In the genomic region with DNA sequence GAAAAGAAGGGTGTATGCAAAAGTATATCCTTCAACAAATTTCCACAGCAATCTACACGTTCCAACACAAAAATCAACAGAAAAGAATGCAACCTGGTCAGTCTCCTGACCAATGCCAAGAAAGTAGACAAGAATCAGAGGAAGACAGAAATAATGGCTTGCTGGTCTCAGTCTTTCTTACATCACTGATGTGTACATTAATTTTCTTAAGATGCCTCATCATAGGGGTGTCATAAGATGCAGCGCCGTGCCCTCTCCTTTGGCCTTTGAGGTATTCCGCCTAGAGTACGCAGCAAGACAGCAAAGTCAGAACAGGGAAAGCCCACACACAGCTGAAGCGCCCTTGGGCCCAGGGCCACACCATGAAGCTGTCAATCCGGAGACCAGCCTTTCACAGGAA, we compare ENCODE assay signal across 28 cellular contexts.
"Had no signal": no experiment of that assay in that cellular context is flagged by ENCODE, and none has a peak within 500 bp of the region (broad histone marks: within the 10 kb centered on the region; RNA-seq: fewer than 3 reads in every experiment).

No MANE protein-coding gene starts in this region.

- H3K4me3 Mint-ChIP-seq: naive thymus-derived CD8-positive, alpha-beta T cell; natural killer cell treated with Interleukin-12 subunit alpha and Interleukin-12 subunit beta and Interleukin-15 and Interleukin-18, amount 100 ng/mL, for 72 hours; nephron progenitor cell; neural crest cell; stimulated activated effector memory CD8-positive, alpha-beta T cell treated with anti-CD3 and anti-CD28 coated beads, Interleukin-12 subunit alpha, Interleukin-12 subunit beta, amount 100 ng/mL, for 72 hours; stimulated activated naive B cell treated with anti-CD40 and anti-IgM and Interleukin-4, amounts not matched to agents 10 μg/mL and 1 μg/mL and 100 μg/mL, for 72 hours; stimulated activated naive CD8-positive, alpha-beta T cell treated with anti-CD3 and anti-CD28 coated beads, Interleukin-15, Interleukin-2, amounts not matched to agents 100 ng/mL and 50 ng/mL, for 24 hours had no signal

- H3K4me3 ChIP-seq: psoas muscle, right lobe of liver, sigmoid colon, stomach, thoracic aorta, tibial artery, transverse colon, upper lobe of left lung, vagina had no signal

- H3K36me3 Mint-ChIP-seq: natural killer cell treated with Interleukin-12 subunit alpha and Interleukin-12 subunit beta and Interleukin-15 and Interleukin-18, amount 100 ng/mL, for 72 hours; stimulated activated effector memory CD8-positive, alpha-beta T cell treated with anti-CD3 and anti-CD28 coated beads, Interleukin-12 subunit alpha, Interleukin-12 subunit beta, amount 100 ng/mL, for 72 hours had no signal

- H3K27ac ChIP-seq: neutrophil, parathyroid adenoma, right lobe of liver, sigmoid colon, stomach, thoracic aorta, tibial artery, transverse colon, upper lobe of left lung, vagina had no signal

- H3K9me3 ChIP-seq: neutrophil, psoas muscle, right lobe of liver, sigmoid colon, stomach, thoracic aorta, tibial artery, transverse colon, upper lobe of left lung, vagina had no signal

- H2AFZ ChIP-seq: parathyroid adenoma had no signal

- H3K9ac ChIP-seq: parathyroid adenoma had no signal

- H3K9me3 Mint-ChIP-seq: naive thymus-derived CD8-positive, alpha-beta T cell; natural killer cell treated with Interleukin-12 subunit alpha and Interleukin-12 subunit beta and Interleukin-15 and Interleukin-18, amount 100 ng/mL, for 72 hours; nephron progenitor cell; neural crest cell; stimulated activated effector memory CD8-positive, alpha-beta T cell treated with anti-CD3 and anti-CD28 coated beads, Interleukin-12 subunit alpha, Interleukin-12 subunit beta, amount 100 ng/mL, for 72 hours; stimulated activated naive B cell treated with anti-CD40 and anti-IgM and Interleukin-4, amounts not matched to agents 10 μg/mL and 1 μg/mL and 100 μg/mL, for 72 hours; stimulated activated naive CD8-positive, alpha-beta T cell treated with anti-CD3 and anti-CD28 coated beads, Interleukin-15, Interleukin-2, amounts not matched to agents 100 ng/mL and 50 ng/mL, for 24 hours had no signal

- H3K27me3 Mint-ChIP-seq: naive thymus-derived CD8-positive, alpha-beta T cell; natural killer cell treated with Interleukin-12 subunit alpha and Interleukin-12 subunit beta and Interleukin-15 and Interleukin-18, amount 100 ng/mL, for 72 hours; progenitor cell of endocrine pancreas; stimulated activated naive B cell treated with anti-CD40 and anti-IgM and Interleukin-4, amounts not matched to agents 10 μg/mL and 1 μg/mL and 100 μg/mL, for 72 hours; stimulated activated naive CD8-positive, alpha-beta T cell treated with anti-CD3 and anti-CD28 coated beads, Interleukin-15, Interleukin-2, amounts not matched to agents 100 ng/mL and 50 ng/mL, for 24 hours had no signal

- H3K4me1 Mint-ChIP-seq: stimulated activated effector memory CD8-positive, alpha-beta T cell treated with anti-CD3 and anti-CD28 coated beads, Interleukin-12 subunit alpha, Interleukin-12 subunit beta, amount 100 ng/mL, for 72 hours had no signal

- H3K27ac Mint-ChIP-seq: naive thymus-derived CD8-positive, alpha-beta T cell; natural killer cell treated with Interleukin-12 subunit alpha and Interleukin-12 subunit beta and Interleukin-15 and Interleukin-18, amount 100 ng/mL, for 72 hours; nephron progenitor cell; progenitor cell of endocrine pancreas; stimulated activated effector memory CD8-positive, alpha-beta T cell treated with anti-CD3 and anti-CD28 coated beads, Interleukin-12 subunit alpha, Interleukin-12 subunit beta, amount 100 ng/mL, for 72 hours; stimulated activated naive B cell treated with anti-CD40 and anti-IgM and Interleukin-4, amounts not matched to agents 10 μg/mL and 1 μg/mL and 100 μg/mL, for 72 hours; stimulated activated naive CD8-positive, alpha-beta T cell treated with anti-CD3 and anti-CD28 coated beads, Interleukin-15, Interleukin-2, amounts not matched to agents 100 ng/mL and 50 ng/mL, for 24 hours had no signal

- DNase-seq: naive thymus-derived CD8-positive, alpha-beta T cell; nephron progenitor cell; nucleus accumbens; posterior cingulate gyrus; psoas muscle; right cardiac atrium; right lobe of liver; sigmoid colon; small intestine; stimulated activated CD4-positive, alpha-beta T cell treated with anti-CD3 and anti-CD28 coated beads, Interleukin-15, amount 100 ng/mL, for 24 hours; stimulated activated CD4-positive, alpha-beta T cell treated with anti-CD3 and anti-CD28 coated beads, Interleukin-2, amount 100 ng/mL, for 24 hours; stimulated activated CD4-positive, alpha-beta T cell treated with anti-CD3 and anti-CD28 coated beads, Interleukin-2, amount 100 ng/mL, for 48 hours; stimulated activated CD4-positive, alpha-beta T cell treated with anti-CD3 and anti-CD28 coated beads, Interleukin-4, amount 100 ng/mL, for 24 hours; stimulated activated naive B cell treated with anti-CD40 and anti-IgM and Interleukin-4, amounts not matched to agents 10 μg/mL and 1 μg/mL and 100 μg/mL, for 72 hours; stimulated activated naive CD4-positive, alpha-beta T cell treated with Interleukin-2 at 50 U/mL for 16 hours; stomach; tibial artery; transverse colon; upper lobe of left lung had no signal

- H3K79me2 ChIP-seq: parathyroid adenoma had no signal

- H3K36me3 ChIP-seq: neutrophil, right lobe of liver, sigmoid colon, stomach, thoracic aorta, tibial artery, transverse colon, upper lobe of left lung, vagina had no signal

- ATAC-seq: naive thymus-derived CD8-positive, alpha-beta T cell; natural killer cell treated with Interleukin-12 subunit alpha and Interleukin-12 subunit beta and Interleukin-15 and Interleukin-18, amount 100 ng/mL, for 72 hours; right cardiac atrium; right lobe of liver; stimulated activated effector memory CD8-positive, alpha-beta T cell treated with anti-CD3 and anti-CD28 coated beads, Interleukin-12 subunit alpha, Interleukin-12 subunit beta, amount 100 ng/mL, for 72 hours; stimulated activated naive B cell treated with anti-CD40 and anti-IgM and Interleukin-4, amounts not matched to agents 10 μg/mL and 1 μg/mL and 100 μg/mL, for 72 hours had no signal

- H3K27me3 ChIP-seq: neutrophil, right lobe of liver, sigmoid colon, stomach, tibial artery, transverse colon, upper lobe of left lung, vagina had no signal

- H3K4me1 ChIP-seq: parathyroid adenoma, psoas muscle, right lobe of liver, sigmoid colon, stomach, tibial artery, transverse colon, upper lobe of left lung, vagina had no signal
